Comparison of ENCODE assay signal across 25 cellular contexts in genomic region chr11:65219930-65220213, GRCh38. TPM values are rescaled to one million over a fixed set of nuclear protein-coding genes. Genes with fewer than 3 reads are reported as not detected.
DNase-seq lines count a peak whose midpoint lies in the region; ATAC-seq, FAIRE-seq and TF ChIP-seq lines count a peak whose summit lies in the region.
"Had no signal": no experiment of that assay in that cellular context is flagged by ENCODE, and none has a peak within 500 bp of the region (broad histone marks: within the 10 kb centered on the region; RNA-seq: fewer than 3 reads in every experiment).

No MANE protein-coding gene starts in this region.

- TF ChIP-seq POLR2A in HepG2 (IDR thresholded peaks at IDR 0.05; ENCODE audit: insufficient read depth in 1 of 2, low read depth in 2 of 2, low read length in 2 of 2) (no peak), right lobe of liver (IDR thresholded peaks at IDR 0.05) (no peak)

- H3K9me3 ChIP-seq in HepG2 (ENCODE audit: low read length) (no peaks in the 10 kb centered on the region), right lobe of liver (no peaks in the 10 kb centered on the region)
- H3K9me3 ChIP-seq: gastrocnemius medialis, right atrium auricular region had no signal

- 9% methylated on average over 3 of the region's 3 CpGs for WGBS in HepG2 (ENCODE audit: low lambda C conversion rate)
- WGBS in right lobe of liver (ENCODE audit: insufficient coverage, low coverage, low lambda C conversion rate, missing lambda C conversion rate): 56% methylated on average over 3 of the region's 3 CpGs

- no peak for DNase-seq in HepG2 (ENCODE audit: low spot score)
- DNase-seq in right lobe of liver: no peak
- DNase-seq in RPMI7951 (ENCODE audit: low read depth): peak; percentile 55
- peak; percentile 49 for DNase-seq in fibroblast of the conjunctiva (ENCODE audit: low read depth)
- DNase-seq in brain microvascular endothelial cell: no peak
- DNase-seq in NCI-H1048 (lab: John Stamatoyannopoulos, UW): no peak
- DNase-seq in NCI-H748 treated with DMSO at 0.1 percent for 48 hours (lab: John Stamatoyannopoulos, UW): no peak
- DNase-seq in HUDEP-2 (lab: John Stamatoyannopoulos, UW; ENCODE audit: unreplicated experiment in 76 of 76): no peak
- DNase-seq: activated CD4-positive, alpha-beta T cell treated with anti-CD3 and anti-CD28 coated beads for 48 hours; activated CD8-positive, alpha-beta memory T cell treated with anti-CD3 and anti-CD28 coated beads, Interleukin-2, amount 50 U/mL, for 4 hours; activated effector memory CD4-positive, alpha-beta T cell treated with Interleukin-2 at 50 U/mL for 16 hours; activated naive CD8-positive, alpha-beta T cell treated with anti-CD3 and anti-CD28 coated beads, Interleukin-2, amount 50 U/mL, for 24 hours; gastrocnemius medialis; NCI-H1092; NCI-H510A; substantia nigra had no signal

- in situ Hi-C loops in HepG2 (cut with HindIII; ENCODE audit: extremely low pct_ligation_motif_present, low pct_unique_long_range_greater_than_20kb): loop anchor here (5.0 kb wide), 1 partner anchor 37 kb away; no protein-coding TSS in a partner anchor
- in situ Hi-C loops in brain microvascular endothelial cell (cut with HindIII; ENCODE audit: low pct_ligation_motif_present, low sequenced_read_pairs): no loop called here

- POLR2A ChIA-PET in HepG2 (lab: Yijun Ruan, JAX): no interaction called here

- no peak overlapping the region for H3K4me3 ChIP-seq in HepG2 (replicated peaks in 1 of 3; ENCODE audit: insufficient read depth in 1 of 3, low read depth in 2 of 3, low read length in 3 of 3)
- H3K4me3 ChIP-seq in right lobe of liver: no peak overlapping the region
- no peak overlapping the region for H3K4me3 ChIP-seq in brain microvascular endothelial cell (ENCODE audit: low read depth, low read length)
- H3K4me3 ChIP-seq: gastrocnemius medialis, right atrium auricular region had no signal

- H4K20me1 ChIP-seq in HepG2 (ENCODE audit: insufficient read depth, low read length): no peaks in the 10 kb centered on the region

- no peak for FAIRE-seq in HepG2 (lab: Jason Lieb, UNC)
- FAIRE-seq: A204.1, colon, H54, TTC549, urothelium cell line had no signal

- H3K79me2 ChIP-seq in HepG2 (ENCODE audit: insufficient read depth, low read length): no peaks in the 10 kb centered on the region

- no peak overlapping the region for H3K9ac ChIP-seq in HepG2 (ENCODE audit: insufficient read depth, low read depth, low read length)
- H3K9ac ChIP-seq: KMS-11 had no signal

- H3K27me3 ChIP-seq in HepG2 (ENCODE audit: control insufficient read depth in 1 of 2, insufficient read depth in 2 of 2, low read length in 2 of 2): peaks cover 0 to 8% of the 10 kb centered on the region in 2 experiments; a peak in 1 of 5 replicates
- no peaks in the 10 kb centered on the region for H3K27me3 ChIP-seq in right lobe of liver
- H3K27me3 ChIP-seq in brain microvascular endothelial cell (replicated peaks): no peaks in the 10 kb centered on the region
- H3K27me3 ChIP-seq: gastrocnemius medialis, right atrium auricular region had no signal

- TF ChIP-seq RAD21 in HepG2 (CRISPR knock-in tag; IDR thresholded peaks at IDR 0.05): no peak

- H3K4me1 ChIP-seq in HepG2 (ENCODE audit: insufficient read depth, low read length) (peaks cover 16% of the 10 kb centered on the region), right lobe of liver (no peaks in the 10 kb centered on the region)
- H3K4me1 ChIP-seq: gastrocnemius medialis had no signal

- H3K27ac ChIP-seq in HepG2 (ENCODE audit: extremely low read length, insufficient read depth, low read length) (no peak overlapping the region), right lobe of liver (no peak overlapping the region), brain microvascular endothelial cell (no peak overlapping the region)
- H3K27ac ChIP-seq: gastrocnemius medialis, KMS-11, right atrium auricular region had no signal

- no TSS peak for BruUV-seq in HepG2 (replicated peaks; lab: Mats Ljungman, UMichigan)

- no peaks in the 10 kb centered on the region for H3K36me3 ChIP-seq in HepG2 (replicated peaks in 1 of 2; ENCODE audit: control insufficient read depth in 1 of 2, insufficient read depth in 2 of 2, low read length in 2 of 2)
- H3K36me3 ChIP-seq in right lobe of liver: no peaks in the 10 kb centered on the region
- H3K36me3 ChIP-seq in brain microvascular endothelial cell (replicated peaks): no peaks in the 10 kb centered on the region
- H3K36me3 ChIP-seq: gastrocnemius medialis, right atrium auricular region had no signal

- intact Hi-C loops in HepG2 (cut with micrococcal nuclease; ENCODE audit: unreplicated experiment) (no loop called here), right lobe of liver (cut with DNase I) (no loop called here)

- CTCF ChIA-PET in HepG2 (lab: Yijun Ruan, JAX; ENCODE audit: low intra/inter-chr PET ratio, low total read pairs): no interaction called here

- no peak for ATAC-seq in HepG2
- no peak for ATAC-seq in right lobe of liver
- ATAC-seq: activated naive CD8-positive, alpha-beta T cell treated with anti-CD3 and anti-CD28 coated beads, Interleukin-2, amount 50 U/mL, for 24 hours had no signal

- peak overlapping the region; percentile 53; the same call in 1 of the 2 replicates for H3K4me2 ChIP-seq in HepG2 (ENCODE audit: low read depth, low read length)
- H3K4me2 ChIP-seq: KMS-11 had no signal

- no peak overlapping the region for H2AFZ ChIP-seq in HepG2 (ENCODE audit: low read length)

- TF ChIP-seq EP300 in HepG2 (IDR thresholded peaks at IDR 0.05; ENCODE audit: low read depth in 2 of 2, low read length in 2 of 2) (no peak), HepG2 (CRISPR knock-in tag; IDR thresholded peaks at IDR 0.05; ENCODE audit: borderline replicate concordance) (no peak)

- no peak for TF ChIP-seq CTCF in HepG2 (CRISPR knock-in tag; IDR thresholded peaks at IDR 0.05)
- TF ChIP-seq CTCF in right lobe of liver (IDR thresholded peaks at IDR 0.05): no peak
- no peak for TF ChIP-seq CTCF in brain microvascular endothelial cell (IDR thresholded peaks at IDR 0.05; ENCODE audit: low read depth, low read length, missing control alignments)

RNA-seq across cellular contexts. Expression of gene CAPN1, which starts 38.1 kb away (rescaled TPM):
- total RNA-seq in HepG2 (2016; rRNA removed; fragmentation: Illumina TruSeq; extraction: Trizol): 51.2 and 57.3 TPM in 2 replicates
- total RNA-seq in HepG2 (2016; cell fraction: cytosol; rRNA removed; fragmentation: Illumina TruSeq; extraction: Trizol; ENCODE audit: low read depth): 26.4 and 34.4 TPM in 2 replicates
- 43.3 and 63.5 TPM in 2 replicates for total RNA-seq in HepG2 (2016; cell fraction: insoluble cytoplasmic fraction; rRNA removed; fragmentation: Illumina TruSeq; extraction: Trizol)
- 26.6 and 29.7 TPM in 2 replicates for total RNA-seq in HepG2 (2016; cell fraction: membrane; rRNA removed; fragmentation: Illumina TruSeq; extraction: Trizol)
- total RNA-seq in HepG2 (2016; cell fraction: nucleus; rRNA removed; fragmentation: Illumina TruSeq; extraction: Trizol): 37.0 and 44.2 TPM in 2 replicates
- 82.6 and 92.6 TPM in 2 replicates for polyA plus RNA-seq in HepG2 (2011; rRNA removed)
- polyA plus RNA-seq in HepG2 (2011; cell fraction: cytosol; rRNA removed): 23.9 and 34.7 TPM in 2 replicates
- polyA plus RNA-seq in HepG2 (2011; cell fraction: nucleus; rRNA removed): 429 and 543 TPM in 2 replicates
- 41.7 and 58.1 TPM in 2 replicates for polyA plus RNA-seq in HepG2 (2012)
- polyA plus RNA-seq in HepG2 (2016; cell fraction: cytosol; fragmentation: Illumina TruSeq; extraction: Trizol; ENCODE audit: low read depth): 11.8 and 12.0 TPM in 2 replicates
- polyA plus RNA-seq in HepG2 (2016; cell fraction: insoluble cytoplasmic fraction; fragmentation: Illumina TruSeq; extraction: Trizol; ENCODE audit: low read depth): 39.8 and 54.5 TPM in 2 replicates
- polyA plus RNA-seq in HepG2 (2016; cell fraction: membrane; fragmentation: Illumina TruSeq; extraction: Trizol; ENCODE audit: low read depth): 24.4 and 28.3 TPM in 2 replicates
- 116 and 118 TPM in 2 replicates for polyA plus RNA-seq in HepG2 (2016; cell fraction: nucleus; fragmentation: Illumina TruSeq; extraction: Trizol; ENCODE audit: insufficient read depth, low read depth)
- 129 and 175 TPM in 2 replicates for polyA minus RNA-seq in HepG2 (2011; rRNA and poly(A)+ RNA removed; ENCODE audit: low replicate concordance)
- polyA minus RNA-seq in HepG2 (2011; cell fraction: cytosol; rRNA and poly(A)+ RNA removed): 33.2 and 36.8 TPM in 2 replicates
- polyA minus RNA-seq in HepG2 (2011; cell fraction: nucleus; rRNA and poly(A)+ RNA removed): 47.1 and 54.0 TPM in 2 replicates
- total RNA-seq in right lobe of liver: 100 to 1,000 TPM in 1 of 6 experiments, 10 to 100 TPM in 5; 55.7 to 124 (median 83.1) TPM
- total RNA-seq in RPMI7951 (2014; rRNA removed; shearing (Covaris generic)): 195 and 272 TPM in 2 replicates

RNA-seq across cellular contexts. Expression of gene POLA2, which starts 41.9 kb away (rescaled TPM):
- total RNA-seq in HepG2 (2016; rRNA removed; fragmentation: Illumina TruSeq; extraction: Trizol): 10.7 and 15.6 TPM in 2 replicates
- 2.7 and 3.5 TPM in 2 replicates for total RNA-seq in HepG2 (2016; cell fraction: cytosol; rRNA removed; fragmentation: Illumina TruSeq; extraction: Trizol; ENCODE audit: low read depth)
- total RNA-seq in HepG2 (2016; cell fraction: insoluble cytoplasmic fraction; rRNA removed; fragmentation: Illumina TruSeq; extraction: Trizol): 13.9 and 14.3 TPM in 2 replicates
- total RNA-seq in HepG2 (2016; cell fraction: membrane; rRNA removed; fragmentation: Illumina TruSeq; extraction: Trizol): 3.6 and 4.5 TPM in 2 replicates
- 17.7 and 18.6 TPM in 2 replicates for total RNA-seq in HepG2 (2016; cell fraction: nucleus; rRNA removed; fragmentation: Illumina TruSeq; extraction: Trizol)
- polyA plus RNA-seq in HepG2 (2011; rRNA removed): 9.1 and 9.7 TPM in 2 replicates
- 6.3 and 8.1 TPM in 2 replicates for polyA plus RNA-seq in HepG2 (2011; cell fraction: cytosol; rRNA removed)
- 8.7 and 12.1 TPM in 2 replicates for polyA plus RNA-seq in HepG2 (2011; cell fraction: nucleus; rRNA removed)
- 3.3 and 4.8 TPM in 2 replicates for polyA plus RNA-seq in HepG2 (2012)
- 0.57 and 0.88 TPM in 2 replicates for polyA plus RNA-seq in HepG2 (2016; cell fraction: cytosol; fragmentation: Illumina TruSeq; extraction: Trizol; ENCODE audit: low read depth)
- polyA plus RNA-seq in HepG2 (2016; cell fraction: insoluble cytoplasmic fraction; fragmentation: Illumina TruSeq; extraction: Trizol; ENCODE audit: low read depth): 18.2 and 18.8 TPM in 2 replicates
- polyA plus RNA-seq in HepG2 (2016; cell fraction: membrane; fragmentation: Illumina TruSeq; extraction: Trizol; ENCODE audit: low read depth): 2.6 and 3.0 TPM in 2 replicates
- polyA plus RNA-seq in HepG2 (2016; cell fraction: nucleus; fragmentation: Illumina TruSeq; extraction: Trizol; ENCODE audit: insufficient read depth, low read depth): 21.9 and 25.4 TPM in 2 replicates
- 19.5 and 152 TPM in 2 replicates for polyA minus RNA-seq in HepG2 (2011; rRNA and poly(A)+ RNA removed; ENCODE audit: low replicate concordance)
- 3.6 and 4.1 TPM in 2 replicates for polyA minus RNA-seq in HepG2 (2011; cell fraction: cytosol; rRNA and poly(A)+ RNA removed)
- 11.4 and 14.9 TPM in 2 replicates for polyA minus RNA-seq in HepG2 (2011; cell fraction: nucleus; rRNA and poly(A)+ RNA removed)
- 1 to 10 TPM; 1.8 to 8.4 (median 3.5) TPM for total RNA-seq in right lobe of liver
- total RNA-seq in RPMI7951 (2014; rRNA removed; shearing (Covaris generic)): 28.1 and 43.7 TPM in 2 replicates

RNA-seq across cellular contexts. Expression of gene SPDYC, which starts 49.8 kb away (rescaled TPM):
- total RNA-seq in HepG2 (2016; rRNA removed; fragmentation: Illumina TruSeq; extraction: Trizol): 0.15 TPM in 1 of 2 replicates, not detected in the other
- not detected in 2 replicates for total RNA-seq in HepG2 (2016; cell fraction: cytosol; rRNA removed; fragmentation: Illumina TruSeq; extraction: Trizol; ENCODE audit: low read depth)
- 0.15 and 0.19 TPM in 2 replicates for total RNA-seq in HepG2 (2016; cell fraction: insoluble cytoplasmic fraction; rRNA removed; fragmentation: Illumina TruSeq; extraction: Trizol)
- total RNA-seq in HepG2 (2016; cell fraction: membrane; rRNA removed; fragmentation: Illumina TruSeq; extraction: Trizol): not detected in 2 replicates
- total RNA-seq in HepG2 (2016; cell fraction: nucleus; rRNA removed; fragmentation: Illumina TruSeq; extraction: Trizol): not detected in 2 replicates
- polyA plus RNA-seq in HepG2 (2011; rRNA removed): 0.26 and 0.33 TPM in 2 replicates
- 0.18 and 0.28 TPM in 2 replicates for polyA plus RNA-seq in HepG2 (2011; cell fraction: cytosol; rRNA removed)
- polyA plus RNA-seq in HepG2 (2011; cell fraction: nucleus; rRNA removed): 0.42 and 0.71 TPM in 2 replicates
- polyA plus RNA-seq in HepG2 (2012): 0.39 and 0.44 TPM in 2 replicates
- not detected in 2 replicates for polyA plus RNA-seq in HepG2 (2016; cell fraction: cytosol; fragmentation: Illumina TruSeq; extraction: Trizol; ENCODE audit: low read depth)
- polyA plus RNA-seq in HepG2 (2016; cell fraction: insoluble cytoplasmic fraction; fragmentation: Illumina TruSeq; extraction: Trizol; ENCODE audit: low read depth): not detected in 2 replicates
- not detected in 2 replicates for polyA plus RNA-seq in HepG2 (2016; cell fraction: membrane; fragmentation: Illumina TruSeq; extraction: Trizol; ENCODE audit: low read depth)
- 0.52 TPM in 1 of 2 replicates, not detected in the other for polyA plus RNA-seq in HepG2 (2016; cell fraction: nucleus; fragmentation: Illumina TruSeq; extraction: Trizol; ENCODE audit: insufficient read depth, low read depth)
- polyA minus RNA-seq in HepG2 (2011; rRNA and poly(A)+ RNA removed; ENCODE audit: low replicate concordance): not detected in 2 replicates
- polyA minus RNA-seq in HepG2 (2011; cell fraction: cytosol; rRNA and poly(A)+ RNA removed): 0.59 TPM in 1 of 2 replicates, not detected in the other
- polyA minus RNA-seq in HepG2 (2011; cell fraction: nucleus; rRNA and poly(A)+ RNA removed): not detected in 2 replicates
- total RNA-seq in right lobe of liver: 1 to 10 TPM in 2 of 6 experiments, under 1 TPM in 2, not detected in 2; 0.49 to 1.8 (median 0.87) TPM
- not detected in 2 replicates for total RNA-seq in RPMI7951 (2014; rRNA removed; shearing (Covaris generic))
- total RNA-seq: CD4-positive, alpha-beta T cell; gastrocnemius medialis; omental fat pad; right atrium auricular region had no signal

Comparison
In these comparisons a context has a peak if more than half of its experiments do, and no peak if none do; other contexts are left out.
1. DNase-seq: peak in RPMI7951 (single experiment) and fibroblast of the conjunctiva (single experiment); none in HepG2 (single experiment), right lobe of liver (0 of 3), brain microvascular endothelial cell (single experiment), NCI-H1048 (single experiment), NCI-H748 treated with DMSO at 0.1 percent for 48 hours (single experiment) and HUDEP-2 (0 of 76).